ENCODE assay signal across 16 cellular contexts in the genomic region with DNA sequence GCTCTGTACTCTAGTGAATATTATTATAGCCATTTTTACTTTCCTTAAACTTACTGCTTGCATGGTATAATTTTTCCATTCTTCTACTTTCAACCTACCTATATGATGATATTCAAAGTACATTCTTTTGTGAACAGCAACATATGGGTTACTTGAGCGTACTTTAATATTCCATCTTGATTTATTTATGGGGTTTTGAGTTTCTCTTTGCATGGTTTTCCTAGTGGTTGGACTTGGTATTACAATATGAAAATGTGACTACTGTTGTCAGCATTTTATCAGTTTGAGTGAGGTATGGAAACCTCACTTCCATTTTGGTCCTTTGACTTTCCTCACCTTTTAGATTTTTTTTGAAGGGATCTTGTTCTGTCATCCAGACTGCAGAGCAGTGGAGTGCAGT. TPM values are rescaled to one million over a fixed set of nuclear protein-coding genes. Genes with fewer than 3 reads are reported as not detected.
DNase-seq lines count a peak whose midpoint lies in the region; TF ChIP-seq lines count a peak whose summit lies in the region.
"Had no signal": no experiment of that assay in that cellular context is flagged by ENCODE, and none has a peak within 500 bp of the region (broad histone marks: within the 10 kb centered on the region; RNA-seq: fewer than 3 reads in every experiment).

No MANE protein-coding gene starts in this region.

- H3K36me3 Mint-ChIP-seq in osteocyte (ENCODE audit: unreplicated experiment), result no peaks in the 10 kb centered on the region
- H3K36me3 Mint-ChIP-seq in activated T-cell treated with anti-CD3 and anti-CD28 coated beads, Interleukin-2, amount 50 U/mL, for 24 hours (ENCODE audit: low read depth), result no peaks in the 10 kb centered on the region

- H3K9me3 Mint-ChIP-seq in osteocyte (ENCODE audit: unreplicated experiment), result peaks cover 19% of the 10 kb centered on the region
- H3K9me3 Mint-ChIP-seq in activated T-cell treated with anti-CD3 and anti-CD28 coated beads, Interleukin-2, amount 50 U/mL, for 24 hours, result no peaks in the 10 kb centered on the region
- H3K9me3 Mint-ChIP-seq: activated T-cell treated with anti-CD3 and anti-CD28 coated beads, Interleukin-2, amount 50 U/mL, for 4 hours; central memory CD8-positive, alpha-beta T cell had no signal

- H3K4me1 Mint-ChIP-seq in osteocyte (ENCODE audit: unreplicated experiment), result no peaks in the 10 kb centered on the region
- H3K4me1 Mint-ChIP-seq in activated T-cell treated with anti-CD3 and anti-CD28 coated beads, Interleukin-2, amount 50 U/mL, for 24 hours (ENCODE audit: low read depth), result no peaks in the 10 kb centered on the region
- H3K4me1 Mint-ChIP-seq: central memory CD8-positive, alpha-beta T cell had no signal

- peaks cover 3% of the 10 kb centered on the region for H3K27me3 Mint-ChIP-seq in osteocyte (ENCODE audit: unreplicated experiment)
- H3K27me3 Mint-ChIP-seq in activated T-cell treated with anti-CD3 and anti-CD28 coated beads, Interleukin-2, amount 50 U/mL, for 24 hours, result peaks cover 24% of the 10 kb centered on the region

- no peak overlapping the region for H3K4me3 Mint-ChIP-seq in osteocyte (ENCODE audit: unreplicated experiment)
- no peak overlapping the region for H3K4me3 Mint-ChIP-seq in activated T-cell treated with anti-CD3 and anti-CD28 coated beads, Interleukin-2, amount 50 U/mL, for 24 hours
- H3K4me3 Mint-ChIP-seq: activated T-cell treated with anti-CD3 and anti-CD28 coated beads, Interleukin-2, amount 50 U/mL, for 4 hours; central memory CD8-positive, alpha-beta T cell had no signal

- DNase-seq in DMS53 (lab: John Stamatoyannopoulos, UW) (peak; percentile 24), DMS53 treated with DMSO at 0.1 percent for 48 hours (lab: John Stamatoyannopoulos, UW; ENCODE audit: unreplicated experiment) (no peak), NAMALWA (ENCODE audit: low spot score) (peak; percentile 29), dermis blood vessel endothelial cell (peak; percentile 4), osteocyte (ENCODE audit: extremely low spot score, unreplicated experiment) (no peak), NCI-H2227 (lab: John Stamatoyannopoulos, UW; ENCODE audit: unreplicated experiment) (no peak), activated gamma-delta T cell (lab: John Stamatoyannopoulos, UW) (no peak)
- no peak for DNase-seq in activated T-cell treated with anti-CD3 and anti-CD28 coated beads, Interleukin-2, amount 50 U/mL, for 24 hours
- DNase-seq: activated T-cell treated with anti-CD3 and anti-CD28 coated beads, Interleukin-2, amount 50 U/mL, for 4 hours; gastrocnemius medialis; SHP77; stimulated activated CD4-positive, alpha-beta T cell treated with anti-CD3 and anti-CD28 coated beads, Interleukin-2, amount 100 ng/mL, for 48 hours; stomach had no signal

- TF ChIP-seq CTCF in osteocyte (IDR thresholded peaks at IDR 0.05), result peak; percentile 14

- H3K27ac Mint-ChIP-seq in osteocyte (ENCODE audit: unreplicated experiment), result no peak overlapping the region
- H3K27ac Mint-ChIP-seq in activated T-cell treated with anti-CD3 and anti-CD28 coated beads, Interleukin-2, amount 50 U/mL, for 24 hours, result no peak overlapping the region

RNA-seq across cellular contexts. Expression of a gene that starts 35.9 kb away (rescaled TPM):
- total RNA-seq in dermis blood vessel endothelial cell (under 0.01 TPM in 1 of 2 replicates, not detected in the other), osteocyte (0.13 and 0.16 TPM in 2 replicates)
- total RNA-seq: A172; activated T-cell treated with anti-CD3 and anti-CD28 coated beads, Interleukin-2, amount 50 U/mL, for 4 hours; lower leg skin had no signal

Comparison
In these comparisons a context has a peak if more than half of its experiments do, and no peak if none do; other contexts are left out.
1. DNase-seq: peak in DMS53 (single experiment), NAMALWA (single experiment) and dermis blood vessel endothelial cell (single experiment); none in DMS53 treated with DMSO at 0.1 percent for 48 hours (single experiment), osteocyte (single experiment), NCI-H2227 (single experiment), activated T-cell treated with anti-CD3 and anti-CD28 coated beads, Interleukin-2, amount 50 U/mL, for 24 hours (single experiment) and activated gamma-delta T cell (single experiment).